ENCODE assay signal across 9 cellular contexts in the genomic region with DNA sequence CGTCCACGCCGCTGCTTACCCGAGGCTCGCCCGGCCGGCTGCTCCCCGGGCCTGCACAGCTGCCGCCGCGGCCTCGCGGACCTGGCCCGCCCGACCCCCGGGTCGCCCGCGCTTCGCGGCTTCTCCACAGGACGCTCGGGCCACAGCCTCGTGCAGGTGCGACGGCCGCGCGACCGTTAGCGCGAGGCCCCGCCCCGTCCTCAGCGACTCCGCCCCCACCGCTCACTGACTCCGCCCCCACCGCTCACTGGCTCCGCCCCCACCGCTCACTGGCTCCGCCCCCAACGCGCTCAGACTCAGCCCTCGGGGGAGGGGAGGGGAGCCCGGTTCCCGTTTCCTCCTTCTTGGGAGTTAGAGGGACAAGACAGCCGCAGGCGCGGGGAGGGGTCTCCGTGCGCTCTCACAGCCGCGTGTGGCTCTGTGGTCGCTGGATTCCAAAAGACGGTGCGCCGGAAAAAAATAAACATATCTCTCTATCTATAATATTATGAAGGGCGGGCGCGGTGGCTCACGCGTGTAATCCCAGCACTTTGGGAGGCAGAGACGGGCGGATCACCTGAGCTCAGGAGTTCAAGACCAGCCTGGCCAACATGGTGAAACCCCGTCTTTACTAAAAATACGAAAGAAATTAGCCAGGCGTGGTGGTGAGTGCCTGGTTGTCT. TPM values are rescaled to one million over a fixed set of nuclear protein-coding genes. Genes with fewer than 3 reads are reported as not detected.
DNase-seq lines count a peak whose midpoint lies in the region; ATAC-seq, FAIRE-seq and TF ChIP-seq lines count a peak whose summit lies in the region.
"Had no signal": no experiment of that assay in that cellular context is flagged by ENCODE, and none has a peak within 500 bp of the region (broad histone marks: within the 10 kb centered on the region; RNA-seq: fewer than 3 reads in every experiment).

A gene with protein sequence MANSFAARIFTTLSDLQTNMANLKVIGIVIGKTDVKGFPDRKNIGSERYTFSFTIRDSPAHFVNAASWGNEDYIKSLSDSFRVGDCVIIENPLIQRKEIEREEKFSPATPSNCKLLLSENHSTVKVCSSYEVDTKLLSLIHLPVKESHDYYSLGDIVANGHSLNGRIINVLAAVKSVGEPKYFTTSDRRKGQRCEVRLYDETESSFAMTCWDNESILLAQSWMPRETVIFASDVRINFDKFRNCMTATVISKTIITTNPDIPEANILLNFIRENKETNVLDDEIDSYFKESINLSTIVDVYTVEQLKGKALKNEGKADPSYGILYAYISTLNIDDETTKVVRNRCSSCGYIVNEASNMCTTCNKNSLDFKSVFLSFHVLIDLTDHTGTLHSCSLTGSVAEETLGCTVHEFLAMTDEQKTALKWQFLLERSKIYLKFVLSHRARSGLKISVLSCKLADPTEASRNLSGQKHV (minus strand): TSS at position 191 of the 662 bp plus-strand sequence. CDS start 3,989 bp downstream, outside the sequence.

- peak; percentile 90 for DNase-seq in H9
- DNase-seq in activated CD4-positive, alpha-beta T cell treated with anti-CD3 and anti-CD28 coated beads for 4 hours: peak; percentile 14 to 22
- peak; percentile 41 to 96 for DNase-seq in H1 (ENCODE audit: low read depth in 1 of 2, low spot score in 2 of 2)
- no peak for DNase-seq in osteoblast (ENCODE audit: insufficient read length, low spot score, missing footprints)
- DNase-seq in hippocampal formation (lab: John Stamatoyannopoulos, UW): no peak

- H3K9me3 Mint-ChIP-seq in H9: peaks cover 0 to 2% of the 10 kb centered on the region in 2 experiments; a peak in 1 of 5 replicates
- H3K9me3 Mint-ChIP-seq: IgD-negative memory B cell had no signal

- no peak within 1 kb of the TSS for H3K27ac ChIP-seq in H9 (ENCODE audit: insufficient read length, low read depth, low read length)
- no peak within 1 kb of the TSS for H3K27ac ChIP-seq in H1 (ENCODE audit: low read depth, low read length)
- no peak within 1 kb of the TSS for H3K27ac ChIP-seq in osteoblast (ENCODE audit: low read depth, low read length)

- H3K56ac ChIP-seq in H9 (ENCODE audit: insufficient read length, low read depth, low read length) (no peak within 1 kb of the TSS), H1 (replicated peaks; ENCODE audit: insufficient read length, low read depth, low read length) (no peak within 1 kb of the TSS)

- H3K4me3 Mint-ChIP-seq in H9: peak within 1 kb of the TSS; percentile 63 to 96

- H3K9ac ChIP-seq in H9 (ENCODE audit: extremely low read depth, insufficient read length, low read length) (no peak within 1 kb of the TSS), H1 (replicated peaks in 1 of 4; ENCODE audit: extremely low read depth in 1 of 4, low read depth in 3 of 4, low read length in 3 of 4) (no peak within 1 kb of the TSS)

- peaks cover 2 to 5% of the 10 kb centered on the region in 2 experiments; a peak in 2 of 4 replicates for H3K4me1 Mint-ChIP-seq in H9

- H4K91ac ChIP-seq in H9 (ENCODE audit: insufficient read length, low read depth, low read length) (no peak within 1 kb of the TSS), H1 (replicated peaks; ENCODE audit: insufficient read length, low read length) (no peak within 1 kb of the TSS)

- no peak for TF ChIP-seq CTCF in H9 (conservative IDR thresholded peaks at IDR 0.05)
- no peak for TF ChIP-seq CTCF in H1 (IDR thresholded peaks at IDR 0.05; ENCODE audit: control extremely low read depth in 1 of 3, insufficient read depth in 1 of 3, low read depth in 1 of 3, low read length in 3 of 3)
- TF ChIP-seq CTCF in osteoblast (IDR thresholded peaks at IDR 0.05; ENCODE audit: extremely low read depth, low read depth, low read length): no peak

- FAIRE-seq in H1 (lab: Jason Lieb, UNC): no peak

- H2AFZ ChIP-seq in H9 (ENCODE audit: low read length) (peak within 1 kb of the TSS; percentile 22), H1 (ENCODE audit: low read length) (0 out of 2 replicates have a peak within 1 kb of the TSS, but pooled peaks have one; percentile 32), osteoblast (ENCODE audit: low read length) (peak within 1 kb of the TSS; percentile 15)

- no peaks in the 10 kb centered on the region for H3K23me2 ChIP-seq in H9 (ENCODE audit: insufficient read length, low read depth, low read length, poor library complexity, severe bottlenecking)
- H3K23me2 ChIP-seq in H1 (ENCODE audit: low read depth, low read length): no peaks in the 10 kb centered on the region

- H3K18ac ChIP-seq in H9 (ENCODE audit: insufficient read length, low read depth, low read length): no peak within 1 kb of the TSS
- no peak within 1 kb of the TSS for H3K18ac ChIP-seq in H1 (ENCODE audit: extremely low read depth, low read length)

- H3K4me1 ChIP-seq in H9 (ENCODE audit: insufficient read depth, low read length): no peaks in the 10 kb centered on the region
- peaks cover 0 to 4% (median 0%) of the 10 kb centered on the region in 4 experiments; a peak in 1 of 7 replicates for H3K4me1 ChIP-seq in H1 (replicated peaks in 1 of 4; ENCODE audit: control insufficient read depth in 3 of 4, insufficient read depth in 4 of 4, low read length in 3 of 4)
- peaks cover 8% of the 10 kb centered on the region for H3K4me1 ChIP-seq in osteoblast (ENCODE audit: insufficient read depth, low read length)

- H3K79me1 ChIP-seq in H9 (ENCODE audit: insufficient read depth, low read depth, low read length, poor library complexity, severe bottlenecking): no peaks in the 10 kb centered on the region
- no peaks in the 10 kb centered on the region for H3K79me1 ChIP-seq in H1 (ENCODE audit: low read depth, low read length)

- H3K27me3 ChIP-seq in H9 (ENCODE audit: insufficient read depth, low read length): no peaks in the 10 kb centered on the region; the same call in 1 of the 2 replicates
- H3K27me3 ChIP-seq in H1 (replicated peaks in 1 of 4; ENCODE audit: control insufficient read depth in 3 of 4, extremely low read depth in 1 of 4, insufficient read depth in 3 of 4, low read length in 3 of 4): peaks cover 0 to 15% (median 6%) of the 10 kb centered on the region in 4 experiments; a peak in 6 of 7 replicates
- H3K27me3 ChIP-seq in osteoblast (ENCODE audit: insufficient read depth, low read length): peaks cover 27% of the 10 kb centered on the region

- H2BK12ac ChIP-seq in H9 (ENCODE audit: insufficient read length, low read depth, low read length): no peak within 1 kb of the TSS
- no peak within 1 kb of the TSS for H2BK12ac ChIP-seq in H1 (ENCODE audit: low read depth, low read length)

- no peak within 1 kb of the TSS for H3T11ph ChIP-seq in H9 (ENCODE audit: low read length)

- H3K36me3 Mint-ChIP-seq in H9 (ENCODE audit: insufficient read depth in 1 of 3, low read depth in 3 of 3): peaks cover 0 to 3% (median 0%) of the 10 kb centered on the region in 3 experiments; a peak in 1 of 7 replicates

- H3K4me2 ChIP-seq in H9 (ENCODE audit: insufficient read depth, insufficient read length, low read length) (peak within 1 kb of the TSS; percentile 53), H1 (ENCODE audit: insufficient read depth in 1 of 2, low read depth in 2 of 2, low read length in 2 of 2) (peak within 1 kb of the TSS; percentile 68 to 73), osteoblast (ENCODE audit: insufficient read depth, low read length) (peak within 1 kb of the TSS; percentile 55)

- H3K23ac ChIP-seq in H9 (ENCODE audit: insufficient read length, low read depth, low read length) (no peak within 1 kb of the TSS), H1 (ENCODE audit: insufficient read length) (no peak within 1 kb of the TSS)

- H4K20me1 ChIP-seq in H9 (ENCODE audit: control insufficient read depth, insufficient read depth, insufficient read length) (no peaks in the 10 kb centered on the region), H1 (replicated peaks in 1 of 2; ENCODE audit: control insufficient read depth in 1 of 2, insufficient read depth in 2 of 2, low read length in 2 of 2) (no peaks in the 10 kb centered on the region), osteoblast (ENCODE audit: insufficient read depth, low read length) (no peaks in the 10 kb centered on the region)

- no peak within 1 kb of the TSS for H3K14ac ChIP-seq in H9 (ENCODE audit: insufficient read depth, low read length)
- H3K14ac ChIP-seq in H1 (ENCODE audit: insufficient read length): no peak within 1 kb of the TSS

- H2BK15ac ChIP-seq in H9 (ENCODE audit: low read depth, low read length): no peak within 1 kb of the TSS
- H2BK15ac ChIP-seq in H1 (ENCODE audit: low read length): no peak within 1 kb of the TSS

- CTCF ChIA-PET in H1 (lab: Charles Lee; ENCODE audit: partially characterized antibody): interaction anchor here (1.0 to 2.9 kb wide), 6 partner anchors 8 to 69 kb away, joined by 3 to 10 read pairs (median 6); no protein-coding TSS in a partner anchor

- H3K4me3 ChIP-seq in H1 (ENCODE audit: extremely low read depth in 1 of 4, insufficient read depth in 2 of 4, low read depth in 3 of 4, low read length in 4 of 4) (peak within 1 kb of the TSS; percentile 31 to 62 (median 32); a peak in 7 of 8 replicates), osteoblast (ENCODE audit: insufficient read depth, low read length) (peak within 1 kb of the TSS; percentile 39)

- H2BK20ac ChIP-seq in H9 (ENCODE audit: low read depth, low read length, poor library complexity, severe bottlenecking): no peak within 1 kb of the TSS
- H2BK20ac ChIP-seq in H1 (ENCODE audit: low read length): no peak within 1 kb of the TSS

- no peak within 1 kb of the TSS for H2BK5ac ChIP-seq in H9 (ENCODE audit: insufficient read length, low read length)
- no peak within 1 kb of the TSS for H2BK5ac ChIP-seq in H1 (ENCODE audit: low read depth, low read length)

- ATAC-seq in HG02840 (IDR thresholded peaks at IDR 0.05; ENCODE audit: low FRiP score, unreplicated experiment) (no peak), GM18870 (IDR thresholded peaks at IDR 0.05; ENCODE audit: unreplicated experiment) (no peak), GM19463 (IDR thresholded peaks at IDR 0.05; ENCODE audit: unreplicated experiment) (no peak)

- no peak for TF ChIP-seq EP300 in H1 (IDR thresholded peaks at IDR 0.05; ENCODE audit: borderline replicate concordance in 1 of 2, low read depth in 2 of 2, low read length in 2 of 2)

- no CpG with 5 or more reads among the region's 68 CpGs for WGBS in H9 (ENCODE audit: extremely low coverage, insufficient read length, low lambda C conversion rate)
- 9% methylated on average over 21 of the region's 68 CpGs; no CpG with 5 or more reads in 1 of the 2 experiments for WGBS in H1 (ENCODE audit: extremely low coverage in 1 of 2, insufficient coverage in 1 of 2, insufficient read length in 1 of 2, insufficient replicate concordance in 2 of 2, low coverage in 1 of 2, low lambda C conversion rate in 2 of 2, missing lambda C conversion rate in 1 of 2), 2 experiments

- POLR2A ChIA-PET in H1 (lab: Charles Lee; ENCODE audit: partially characterized antibody): interaction anchor here (0.6 to 3.8 kb wide), 5 partner anchors 18 to 114 kb away, joined by 3 to 12 read pairs (median 3); a partner anchor contains a TSS

- H3K36me3 ChIP-seq in H1 (ENCODE audit: control insufficient read depth in 2 of 4, insufficient read depth in 4 of 4, low read length in 3 of 4) (no peaks in the 10 kb centered on the region), osteoblast (ENCODE audit: insufficient read depth, low read length) (no peaks in the 10 kb centered on the region)

- H3K9me3 ChIP-seq in H9 (ENCODE audit: control insufficient read depth, low read depth, low read length) (no peaks in the 10 kb centered on the region), H1 (ENCODE audit: insufficient read depth in 2 of 2, low read depth in 1 of 2, low read length in 1 of 2) (no peaks in the 10 kb centered on the region), osteoblast (ENCODE audit: low read depth, low read length) (no peaks in the 10 kb centered on the region)

- no peak for TF ChIP-seq RAD21 in H1 (IDR thresholded peaks at IDR 0.05 in 1 of 2, conservative IDR thresholded peaks at IDR 0.05 in 1 of 2; ENCODE audit: low read depth in 2 of 2, low read length in 2 of 2)

- TF ChIP-seq POLR2A in H1 (IDR thresholded peaks at IDR 0.05; ENCODE audit: control extremely low read depth in 1 of 2, low read depth in 2 of 2, low read length in 2 of 2): no peak

- H2AK5ac ChIP-seq in H9 (ENCODE audit: insufficient read length, low read length): no peak within 1 kb of the TSS
- H2AK5ac ChIP-seq in H1 (ENCODE audit: low read depth, low read length): no peak within 1 kb of the TSS

- H2BK120ac ChIP-seq in H9 (ENCODE audit: low read depth, low read length, poor library complexity, severe bottlenecking) (no peak within 1 kb of the TSS), H1 (replicated peaks; ENCODE audit: low read depth, low read length) (no peak within 1 kb of the TSS)

- no peaks in the 10 kb centered on the region; the same call in 1 of the 2 replicates for H3K79me2 ChIP-seq in H9 (ENCODE audit: insufficient read depth, low read length)
- no peaks in the 10 kb centered on the region for H3K79me2 ChIP-seq in H1 (ENCODE audit: control insufficient read depth in 1 of 2, insufficient read depth in 2 of 2, low read length in 2 of 2)
- no peaks in the 10 kb centered on the region for H3K79me2 ChIP-seq in osteoblast (ENCODE audit: insufficient read depth, low read length)

- H3K27me3 Mint-ChIP-seq in H9 (ENCODE audit: low read depth): peaks cover 37% of the 10 kb centered on the region

- peak within 1 kb of the TSS in 1 of 3 experiments; percentile 65; a peak in 1 of 7 replicates for H3K27ac Mint-ChIP-seq in H9

- H4K8ac ChIP-seq in H9 (replicated peaks; ENCODE audit: insufficient read length, low read depth, low read length): no peak within 1 kb of the TSS
- H4K8ac ChIP-seq in H1 (ENCODE audit: extremely low read depth, insufficient read depth, low read length): no peak within 1 kb of the TSS; the same call in 1 of the 2 replicates

- H3K4ac ChIP-seq in H9 (ENCODE audit: low read depth, low read length): no peak within 1 kb of the TSS
- no peak within 1 kb of the TSS for H3K4ac ChIP-seq in H1 (replicated peaks; ENCODE audit: insufficient read length, low read depth, low read length)

- H4K5ac ChIP-seq in H9 (ENCODE audit: insufficient read length, low read depth, low read length): no peak within 1 kb of the TSS
- no peak within 1 kb of the TSS for H4K5ac ChIP-seq in H1 (ENCODE audit: insufficient read length, low read depth, low read length)

RNA-seq across cellular contexts. Expression of the gene that starts here (rescaled TPM):
- 1.3 and 1.6 TPM in 2 replicates for total RNA-seq in H9 (2021)
- total RNA-seq in H1 (2021; fragmentation: NEBNext Ultra II Directional; extraction: Animal tissue kit (Norgen Biotek cat#: 25700)): 0.99 and 1.1 TPM in 2 replicates
- polyA plus RNA-seq in H1 (2011; rRNA removed): 0.60 and 0.63 TPM in 2 replicates
- 1.3 TPM for polyA plus RNA-seq in H1 (2011; cell fraction: cytosol; rRNA removed)
- polyA plus RNA-seq in H1 (2011; cell fraction: nucleus; rRNA removed): 2.1 TPM
- polyA plus RNA-seq in H1 (2012, experiment 1 of 2): 0.34 to 1.0 TPM (median 0.56 TPM) in 4 replicates
- polyA plus RNA-seq in H1 (2012, experiment 2 of 2): 0.17 TPM
- 1.6 TPM for polyA plus RNA-seq in H1 (2013, experiment 1 of 2)
- 2.2 TPM for polyA plus RNA-seq in H1 (2013, experiment 2 of 2)
- 0.22 and 0.91 TPM in 2 replicates for polyA minus RNA-seq in H1 (2011; rRNA and poly(A)+ RNA removed)
- not detected for polyA minus RNA-seq in H1 (2011; cell fraction: cytosol; rRNA and poly(A)+ RNA removed)
- polyA minus RNA-seq in H1 (2011; cell fraction: nucleus; rRNA and poly(A)+ RNA removed): 0.50 TPM
- not detected in 2 replicates for total RNA-seq in osteoblast
- polyA plus RNA-seq: IgD-negative memory B cell had no signal

Comparison
In these comparisons a context has a peak if more than half of its experiments do, and no peak if none do; other contexts are left out.
1. DNase-seq: peak in H9 (single experiment), activated CD4-positive, alpha-beta T cell treated with anti-CD3 and anti-CD28 coated beads for 4 hours (2 of 2) and H1 (2 of 2); none in osteoblast (single experiment) and hippocampal formation (0 of 2).
2. Peak in every context shown above with its lines, with median percentiles within 50 percentile points of each other: H2AFZ ChIP-seq and H3K4me2 ChIP-seq.